39 cellular contexts compared by ENCODE assay signal in genomic region chr6:159433550-159433949, GRCh38.
"Had no signal": no experiment of that assay in that cellular context is flagged by ENCODE, and none has a peak within 500 bp of the region (broad histone marks: within the 10 kb centered on the region; RNA-seq: fewer than 3 reads in every experiment).

No MANE protein-coding gene starts in this region.

- H3K27me3 ChIP-seq: adrenal gland, body of pancreas, cardiac muscle cell had no signal

- H3K4me3 ChIP-seq: adrenal gland, body of pancreas, cardiac muscle cell had no signal

- H3K4me1 Mint-ChIP-seq: activated B cell treated with CpG ODN at 0.5 μM for 24 hours; activated CD4-positive, alpha-beta T cell treated with anti-CD3 and anti-CD28 coated beads, Interleukin-2, amount 10 ng/mL, durations not matched to agents 24 days and 14 days; activated naive CD8-positive, alpha-beta T cell treated with anti-CD3 and anti-CD28 coated beads for 36 hours; activated T-helper 17 cell treated with anti-CD3 and anti-CD28 coated beads, Interleukin-2, amount 50 U/mL, for 72 hours; central memory CD8-positive, alpha-beta T cell had no signal

- H3K36me3 ChIP-seq: adrenal gland, brain microvascular endothelial cell, cardiac muscle cell had no signal

- H3K4me3 Mint-ChIP-seq: activated B cell treated with CpG ODN at 0.5 μM for 24 hours; activated CD4-positive, alpha-beta memory T cell treated with anti-CD3 and anti-CD28 coated beads for 36 hours; activated CD4-positive, alpha-beta T cell treated with anti-CD3 and anti-CD28 coated beads, Interleukin-2, amount 10 ng/mL, durations not matched to agents 24 days and 14 days; activated CD8-positive, alpha-beta T cell treated with anti-CD3 and anti-CD28 coated beads for 36 hours; activated naive CD8-positive, alpha-beta T cell treated with anti-CD3 and anti-CD28 coated beads for 36 hours; activated T-cell treated with anti-CD3 and anti-CD28 coated beads, Interleukin-2, amount 50 U/mL, for 4 hours; activated T-cell treated with anti-CD3 and anti-CD28 coated beads, Interleukin-2, amount 50 U/mL, for 72 hours; activated T-helper 1 cell treated with anti-CD3 and anti-CD28 coated beads, Interleukin-12 subunit alpha, Interleukin-12 subunit beta, Interleukin-2, Interleukin-4 antibody, amounts not matched to agents 30 ng/mL and 10 ng/mL and 1 ng/mL, durations not matched to agents 14 hours and 24 hours and 36 hours; activated T-helper 17 cell treated with anti-CD3 and anti-CD28 coated beads, Interleukin-2, amount 50 U/mL, for 72 hours; central memory CD8-positive, alpha-beta T cell; T-helper 1 cell treated with Interleukin-12 subunit alpha and Interleukin-12 subunit beta and Interleukin-4 antibody, amounts not matched to agents 30 μg/mL and 1 μg/mL, for 36 hours; T-helper 2 cell treated with Interferon-gamma antibody and Interleukin-4, amounts not matched to agents 5 μg/mL and 100 μg/mL, for 36 hours had no signal

- DNase-seq: activated B cell treated with CpG ODN at 0.5 μM for 24 hours; activated CD4-positive, alpha-beta memory T cell treated with anti-CD3 and anti-CD28 coated beads for 36 hours; activated CD4-positive, alpha-beta T cell treated with anti-CD3 and anti-CD28 coated beads for 4 hours; activated CD4-positive, alpha-beta T cell treated with anti-CD3 and anti-CD28 coated beads, Interleukin-2, amount 10 ng/mL, durations not matched to agents 24 days and 14 days; activated CD4-positive, alpha-beta T cell treated with anti-CD3 and anti-CD28 coated beads, Interleukin-2, amount 50 U/mL, for 1 hour; activated CD4-positive, alpha-beta T cell treated with anti-CD3 and anti-CD28 coated beads, Interleukin-2, amount 50 U/mL, for 4 hours; activated CD4-positive, CD25-positive, alpha-beta regulatory T cell treated with anti-CD3 and anti-CD28 coated beads, Interleukin-2, amount 50 U/mL, for 72 hours; activated CD8-positive, alpha-beta memory T cell treated with anti-CD3 and anti-CD28 coated beads, Interleukin-2, amount 50 U/mL, for 4 hours; activated CD8-positive, alpha-beta T cell treated with anti-CD3 and anti-CD28 coated beads for 36 hours; activated effector memory CD4-positive, alpha-beta T cell treated with anti-CD3 and anti-CD28 coated beads, Interleukin-2, amount 50 U/mL, for 16 hours; activated gamma-delta T cell treated with Interleukin-2 at 50 U/mL for 16 hours; activated naive CD4-positive, alpha-beta T cell; activated naive CD4-positive, alpha-beta T cell treated with anti-CD3 and anti-CD28 coated beads, Interleukin-2, amount 50 U/mL, for 16 hours; activated naive CD8-positive, alpha-beta T cell treated with anti-CD3 and anti-CD28 coated beads for 36 hours; activated T-cell treated with anti-CD3 and anti-CD28 coated beads for 4 hours; activated T-cell treated with anti-CD3 and anti-CD28 coated beads, Interleukin-2, amount 50 U/mL, for 1 hour; activated T-cell treated with anti-CD3 and anti-CD28 coated beads, Interleukin-2, amount 50 U/mL, for 4 hours; activated T-cell treated with anti-CD3 and anti-CD28 coated beads, Interleukin-2, amount 50 U/mL, for 72 hours; adrenal gland; amniotic stem cell; aorta; body of pancreas; brain microvascular endothelial cell; caudate nucleus; cerebellar nuclear complex; T-helper 1 cell; T-helper 2 cell; T-helper 9 cell had no signal

- H3K27ac ChIP-seq: adrenal gland, body of pancreas, brain microvascular endothelial cell, cardiac muscle cell, VCaP had no signal

- H3K27me3 Mint-ChIP-seq: activated CD4-positive, alpha-beta T cell treated with anti-CD3 and anti-CD28 coated beads, Interleukin-2, amount 10 ng/mL, durations not matched to agents 24 days and 14 days had no signal

- ATAC-seq: activated CD8-positive, alpha-beta T cell treated with anti-CD3 and anti-CD28 coated beads for 36 hours; activated naive CD4-positive, alpha-beta T cell treated with anti-CD3 and anti-CD28 coated beads, Interleukin-2, amount 50 U/mL, for 72 hours; activated T-cell treated with anti-CD3 and anti-CD28 coated beads, Interleukin-2, amount 50 U/mL, for 4 hours; activated T-cell treated with anti-CD3 and anti-CD28 coated beads, Interleukin-2, amount 50 U/mL, for 72 hours; activated T-helper 17 cell treated with anti-CD3 and anti-CD28 coated beads, Interleukin-2, amount 50 U/mL, for 72 hours; body of pancreas had no signal

- FAIRE-seq: astrocyte, bronchial epithelial cell, TTC549 had no signal

- H3K4me1 ChIP-seq: adrenal gland, body of pancreas had no signal

- H3K27ac Mint-ChIP-seq: activated B cell treated with CpG ODN at 0.5 μM for 24 hours; activated CD4-positive, alpha-beta memory T cell treated with anti-CD3 and anti-CD28 coated beads for 36 hours; activated CD4-positive, alpha-beta T cell treated with anti-CD3 and anti-CD28 coated beads, Interleukin-2, amount 10 ng/mL, durations not matched to agents 24 days and 14 days; activated CD8-positive, alpha-beta T cell treated with anti-CD3 and anti-CD28 coated beads for 36 hours; activated naive CD4-positive, alpha-beta T cell treated with anti-CD3 and anti-CD28 coated beads, Interleukin-2, amount 50 U/mL, for 72 hours; activated naive CD8-positive, alpha-beta T cell treated with anti-CD3 and anti-CD28 coated beads for 36 hours; activated T-cell treated with anti-CD3 and anti-CD28 coated beads, Interleukin-2, amount 50 U/mL, for 72 hours; activated T-helper 1 cell treated with anti-CD3 and anti-CD28 coated beads, Interleukin-12 subunit alpha, Interleukin-12 subunit beta, Interleukin-2, Interleukin-4 antibody, amounts not matched to agents 30 ng/mL and 10 ng/mL and 1 ng/mL, durations not matched to agents 14 hours and 24 hours and 36 hours; activated T-helper 17 cell treated with anti-CD3 and anti-CD28 coated beads, Interleukin-2, amount 50 U/mL, for 72 hours; T-helper 1 cell treated with Interleukin-12 subunit alpha and Interleukin-12 subunit beta and Interleukin-4 antibody, amounts not matched to agents 30 μg/mL and 1 μg/mL, for 36 hours; T-helper 2 cell treated with Interferon-gamma antibody and Interleukin-4, amounts not matched to agents 5 μg/mL and 100 μg/mL, for 36 hours had no signal

- H3K36me3 Mint-ChIP-seq: activated CD4-positive, alpha-beta memory T cell treated with anti-CD3 and anti-CD28 coated beads for 36 hours; activated naive CD8-positive, alpha-beta T cell treated with anti-CD3 and anti-CD28 coated beads for 36 hours had no signal
